Comparison of ENCODE assay signal across 1 cellular context in the genomic region with DNA sequence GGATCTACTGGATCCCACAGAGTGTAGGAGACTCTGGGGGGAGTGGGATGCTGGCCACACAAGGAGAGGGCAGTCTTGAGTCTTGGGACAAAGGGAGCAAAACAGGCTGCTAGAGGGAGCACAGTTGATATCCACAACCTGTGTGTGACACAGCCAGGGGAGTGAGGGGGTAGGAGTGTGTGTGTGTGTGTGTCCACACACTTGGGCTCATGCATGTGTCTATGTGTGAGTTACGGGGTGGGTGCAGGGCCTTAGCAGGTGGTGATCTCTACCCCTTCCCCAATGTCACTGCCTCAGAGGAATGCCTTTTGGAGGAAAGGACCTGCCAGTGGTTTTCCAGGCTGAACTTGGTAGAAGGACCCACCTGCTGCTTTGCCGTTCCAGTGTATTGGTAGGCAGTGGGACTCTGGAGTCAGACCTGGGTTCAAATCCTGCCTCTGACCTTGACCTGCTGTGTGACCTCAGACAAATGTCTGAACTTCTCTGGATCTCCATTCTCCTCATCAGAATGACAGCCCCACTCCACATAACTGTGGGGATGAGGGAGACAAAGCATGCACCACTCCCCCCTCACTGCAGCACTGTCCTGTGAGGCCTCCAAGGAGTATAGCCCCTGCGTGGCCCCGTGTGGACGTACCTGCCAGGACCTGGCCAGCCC.
TF ChIP-seq lines count a peak whose summit lies in the region.

No MANE protein-coding gene starts in this region.

TF ChIP-seq in H1, 55 proteins besides CTCF, POLR2A, EP300 and RAD21:
- TF ChIP-seq MAFK (IDR thresholded peaks at IDR 0.05; ENCODE audit: low read depth, low read length) = no peak
- no peak for TF ChIP-seq ZNF274 (IDR thresholded peaks at IDR 0.05; ENCODE audit: borderline replicate concordance, extremely low read depth, low read length)
- TF ChIP-seq GABPA (IDR thresholded peaks at IDR 0.05; ENCODE audit: borderline replicate concordance, insufficient read depth, low read length) = no peak
- TF ChIP-seq, protein P1, sequence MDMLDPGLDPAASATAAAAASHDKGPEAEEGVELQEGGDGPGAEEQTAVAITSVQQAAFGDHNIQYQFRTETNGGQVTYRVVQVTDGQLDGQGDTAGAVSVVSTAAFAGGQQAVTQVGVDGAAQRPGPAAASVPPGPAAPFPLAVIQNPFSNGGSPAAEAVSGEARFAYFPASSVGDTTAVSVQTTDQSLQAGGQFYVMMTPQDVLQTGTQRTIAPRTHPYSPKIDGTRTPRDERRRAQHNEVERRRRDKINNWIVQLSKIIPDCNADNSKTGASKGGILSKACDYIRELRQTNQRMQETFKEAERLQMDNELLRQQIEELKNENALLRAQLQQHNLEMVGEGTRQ (IDR thresholded peaks at IDR 0.05; ENCODE audit: low read length) = no peak
- no peak for TF ChIP-seq TAF1 (IDR thresholded peaks at IDR 0.05; ENCODE audit: low read depth, low read length)
- no peak for TF ChIP-seq CHD1 (IDR thresholded peaks at IDR 0.05; ENCODE audit: low read depth, low read length)
- TF ChIP-seq BACH1 (IDR thresholded peaks at IDR 0.05; ENCODE audit: low read length) = no peak
- TF ChIP-seq CTBP2 (IDR thresholded peaks at IDR 0.05; ENCODE audit: borderline replicate concordance, insufficient read depth, insufficient read length, low read length) = no peak
- TF ChIP-seq PHF8 (conservative IDR thresholded peaks at IDR 0.05; ENCODE audit: low read depth, low read length) = no peak
- no peak for TF ChIP-seq HDAC2 (IDR thresholded peaks at IDR 0.05; ENCODE audit: borderline replicate concordance in 1 of 2, low read depth in 2 of 2, low read length in 2 of 2)
- TF ChIP-seq EGR1 (IDR thresholded peaks at IDR 0.05; ENCODE audit: borderline replicate concordance, low read depth, low read length) = no peak
- TF ChIP-seq RFX5 (IDR thresholded peaks at IDR 0.05; ENCODE audit: borderline replicate concordance, low read depth, low read length) = no peak
- TF ChIP-seq, protein P2, sequence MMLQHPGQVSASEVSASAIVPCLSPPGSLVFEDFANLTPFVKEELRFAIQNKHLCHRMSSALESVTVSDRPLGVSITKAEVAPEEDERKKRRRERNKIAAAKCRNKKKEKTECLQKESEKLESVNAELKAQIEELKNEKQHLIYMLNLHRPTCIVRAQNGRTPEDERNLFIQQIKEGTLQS (IDR thresholded peaks at IDR 0.05; ENCODE audit: insufficient read depth, low read depth, low read length) = no peak
- TF ChIP-seq SIX5 (IDR thresholded peaks at IDR 0.05; ENCODE audit: low read depth, low read length) = no peak
- TF ChIP-seq POU5F1 (IDR thresholded peaks at IDR 0.05; ENCODE audit: low read depth, low read length) = no peak
- no peak for TF ChIP-seq BCL11A (IDR thresholded peaks at IDR 0.05; ENCODE audit: low read depth in 2 of 2, low read length in 2 of 2)
- TF ChIP-seq SAP30 (IDR thresholded peaks at IDR 0.05; ENCODE audit: insufficient read depth, insufficient replicate concordance, low read length) = no peak
- no peak for TF ChIP-seq CBX8 (IDR thresholded peaks at IDR 0.05; ENCODE audit: borderline replicate concordance, low read depth, low read length)
- TF ChIP-seq TBP (IDR thresholded peaks at IDR 0.05; ENCODE audit: low read depth, low read length) = no peak
